1 cellular context compared by ENCODE assay signal in the genomic region with DNA sequence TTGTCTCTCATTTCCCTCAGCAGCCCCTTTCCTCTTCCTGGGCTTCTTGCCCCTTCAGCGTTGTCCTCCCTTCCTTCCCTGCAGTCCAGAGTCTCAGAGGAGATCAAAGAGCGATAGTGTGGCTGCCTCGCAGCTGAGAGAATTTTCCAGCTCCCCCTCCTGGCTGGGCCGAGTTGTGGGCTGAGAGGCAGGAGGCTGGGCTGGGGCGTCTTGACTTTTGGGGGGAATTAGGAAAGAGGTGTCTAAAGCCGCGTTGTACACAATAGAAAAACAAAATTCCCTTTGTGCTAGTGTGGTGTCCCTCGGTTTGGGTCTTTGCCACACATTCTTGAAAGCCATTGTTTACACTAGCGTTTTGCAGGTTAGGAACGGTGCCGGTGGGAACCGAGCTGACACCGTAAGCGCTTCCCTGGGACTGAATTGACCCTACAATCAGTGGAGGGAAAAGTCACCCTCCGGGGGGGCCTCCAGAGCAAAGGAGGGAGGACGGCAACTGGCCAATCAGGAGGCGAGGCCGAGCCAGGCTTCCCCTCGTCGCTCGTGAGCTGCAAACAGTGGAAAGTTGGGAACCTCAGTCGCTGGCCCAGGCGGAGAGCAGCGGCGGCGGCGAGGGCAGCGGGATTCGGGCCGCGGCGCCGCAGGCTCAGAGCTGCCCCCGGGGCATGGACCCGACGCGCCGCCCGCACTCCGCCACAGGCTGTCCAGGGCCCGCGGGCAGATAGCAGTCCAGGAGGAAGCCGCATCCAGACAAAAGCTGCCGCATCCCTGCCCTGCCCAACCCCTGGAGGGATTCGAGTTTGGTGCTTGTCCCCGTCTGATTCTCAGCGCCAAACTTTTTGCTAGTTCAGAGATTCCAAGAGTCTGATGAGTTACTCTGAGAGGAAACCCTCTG.
TF ChIP-seq lines count a peak whose summit lies in the region.

A gene (plus strand): TSS at position 574 of the 892 bp plus-strand sequence. CDS start 389 bp downstream, outside the sequence.

TF ChIP-seq in WTC11, 78 proteins besides CTCF, POLR2A, EP300 and RAD21 (continued from another document and continues in another):
- TF ChIP-seq, protein P1, sequence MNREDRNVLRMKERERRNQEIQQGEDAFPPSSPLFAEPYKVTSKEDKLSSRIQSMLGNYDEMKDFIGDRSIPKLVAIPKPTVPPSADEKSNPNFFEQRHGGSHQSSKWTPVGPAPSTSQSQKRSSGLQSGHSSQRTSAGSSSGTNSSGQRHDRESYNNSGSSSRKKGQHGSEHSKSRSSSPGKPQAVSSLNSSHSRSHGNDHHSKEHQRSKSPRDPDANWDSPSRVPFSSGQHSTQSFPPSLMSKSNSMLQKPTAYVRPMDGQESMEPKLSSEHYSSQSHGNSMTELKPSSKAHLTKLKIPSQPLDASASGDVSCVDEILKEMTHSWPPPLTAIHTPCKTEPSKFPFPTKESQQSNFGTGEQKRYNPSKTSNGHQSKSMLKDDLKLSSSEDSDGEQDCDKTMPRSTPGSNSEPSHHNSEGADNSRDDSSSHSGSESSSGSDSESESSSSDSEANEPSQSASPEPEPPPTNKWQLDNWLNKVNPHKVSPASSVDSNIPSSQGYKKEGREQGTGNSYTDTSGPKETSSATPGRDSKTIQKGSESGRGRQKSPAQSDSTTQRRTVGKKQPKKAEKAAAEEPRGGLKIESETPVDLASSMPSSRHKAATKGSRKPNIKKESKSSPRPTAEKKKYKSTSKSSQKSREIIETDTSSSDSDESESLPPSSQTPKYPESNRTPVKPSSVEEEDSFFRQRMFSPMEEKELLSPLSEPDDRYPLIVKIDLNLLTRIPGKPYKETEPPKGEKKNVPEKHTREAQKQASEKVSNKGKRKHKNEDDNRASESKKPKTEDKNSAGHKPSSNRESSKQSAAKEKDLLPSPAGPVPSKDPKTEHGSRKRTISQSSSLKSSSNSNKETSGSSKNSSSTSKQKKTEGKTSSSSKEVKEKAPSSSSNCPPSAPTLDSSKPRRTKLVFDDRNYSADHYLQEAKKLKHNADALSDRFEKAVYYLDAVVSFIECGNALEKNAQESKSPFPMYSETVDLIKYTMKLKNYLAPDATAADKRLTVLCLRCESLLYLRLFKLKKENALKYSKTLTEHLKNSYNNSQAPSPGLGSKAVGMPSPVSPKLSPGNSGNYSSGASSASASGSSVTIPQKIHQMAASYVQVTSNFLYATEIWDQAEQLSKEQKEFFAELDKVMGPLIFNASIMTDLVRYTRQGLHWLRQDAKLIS (CRISPR knock-in tag; IDR thresholded peaks at IDR 0.05; ENCODE audit: borderline replicate concordance): no peak
- TF ChIP-seq ZNF416 (CRISPR knock-in tag; IDR thresholded peaks at IDR 0.05) (0 out of 2 replicates have a peak, but pooled peaks have one; percentile 20), ETV6 (CRISPR knock-in tag; IDR thresholded peaks at IDR 0.05) (peak; percentile 31; the same call in 1 of the 2 replicates), JUN (CRISPR knock-in tag; IDR thresholded peaks at IDR 0.05) (no peak), SMAD4 (CRISPR knock-in tag; IDR thresholded peaks at IDR 0.05) (peak; percentile 22; the same call in 1 of the 2 replicates), FOXK1 (CRISPR knock-in tag; IDR thresholded peaks at IDR 0.05) (no peak), RELA (CRISPR knock-in tag; IDR thresholded peaks at IDR 0.05; ENCODE audit: borderline replicate concordance) (no peak), PRRX2 (CRISPR knock-in tag; IDR thresholded peaks at IDR 0.05) (peak; percentile 80; the same call in 1 of the 2 replicates), ELF4 (CRISPR knock-in tag; IDR thresholded peaks at IDR 0.05; ENCODE audit: low read depth) (no peak), SOX15 (CRISPR knock-in tag; IDR thresholded peaks at IDR 0.05) (no peak), TP53 (CRISPR knock-in tag; IDR thresholded peaks at IDR 0.05) (no peak), GTF2I (CRISPR knock-in tag; conservative IDR thresholded peaks at IDR 0.05) (no peak), CBFB (CRISPR knock-in tag; IDR thresholded peaks at IDR 0.05; ENCODE audit: low read depth) (no peak), NR1H2 (CRISPR knock-in tag; IDR thresholded peaks at IDR 0.05) (no peak), NFYB (CRISPR knock-in tag; conservative IDR thresholded peaks at IDR 0.05; ENCODE audit: low read depth) (peak; percentile 67), TEAD1 (CRISPR knock-in tag; IDR thresholded peaks at IDR 0.05) (peak; percentile 33; the same call in 1 of the 2 replicates), ZNF121 (CRISPR knock-in tag; IDR thresholded peaks at IDR 0.05) (no peak), SP1 (CRISPR knock-in tag; conservative IDR thresholded peaks at IDR 0.05) (no peak), ZNF671 (CRISPR knock-in tag; IDR thresholded peaks at IDR 0.05) (peak; percentile 38; the same call in 1 of the 2 replicates), NR3C1 (CRISPR knock-in tag; conservative IDR thresholded peaks at IDR 0.05; ENCODE audit: low read depth) (no peak)
- TF ChIP-seq, protein P2, sequence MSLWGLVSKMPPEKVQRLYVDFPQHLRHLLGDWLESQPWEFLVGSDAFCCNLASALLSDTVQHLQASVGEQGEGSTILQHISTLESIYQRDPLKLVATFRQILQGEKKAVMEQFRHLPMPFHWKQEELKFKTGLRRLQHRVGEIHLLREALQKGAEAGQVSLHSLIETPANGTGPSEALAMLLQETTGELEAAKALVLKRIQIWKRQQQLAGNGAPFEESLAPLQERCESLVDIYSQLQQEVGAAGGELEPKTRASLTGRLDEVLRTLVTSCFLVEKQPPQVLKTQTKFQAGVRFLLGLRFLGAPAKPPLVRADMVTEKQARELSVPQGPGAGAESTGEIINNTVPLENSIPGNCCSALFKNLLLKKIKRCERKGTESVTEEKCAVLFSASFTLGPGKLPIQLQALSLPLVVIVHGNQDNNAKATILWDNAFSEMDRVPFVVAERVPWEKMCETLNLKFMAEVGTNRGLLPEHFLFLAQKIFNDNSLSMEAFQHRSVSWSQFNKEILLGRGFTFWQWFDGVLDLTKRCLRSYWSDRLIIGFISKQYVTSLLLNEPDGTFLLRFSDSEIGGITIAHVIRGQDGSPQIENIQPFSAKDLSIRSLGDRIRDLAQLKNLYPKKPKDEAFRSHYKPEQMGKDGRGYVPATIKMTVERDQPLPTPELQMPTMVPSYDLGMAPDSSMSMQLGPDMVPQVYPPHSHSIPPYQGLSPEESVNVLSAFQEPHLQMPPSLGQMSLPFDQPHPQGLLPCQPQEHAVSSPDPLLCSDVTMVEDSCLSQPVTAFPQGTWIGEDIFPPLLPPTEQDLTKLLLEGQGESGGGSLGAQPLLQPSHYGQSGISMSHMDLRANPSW (CRISPR knock-in tag; conservative IDR thresholded peaks at IDR 0.05; ENCODE audit: low read depth): no peak
- TF ChIP-seq, protein P3, sequence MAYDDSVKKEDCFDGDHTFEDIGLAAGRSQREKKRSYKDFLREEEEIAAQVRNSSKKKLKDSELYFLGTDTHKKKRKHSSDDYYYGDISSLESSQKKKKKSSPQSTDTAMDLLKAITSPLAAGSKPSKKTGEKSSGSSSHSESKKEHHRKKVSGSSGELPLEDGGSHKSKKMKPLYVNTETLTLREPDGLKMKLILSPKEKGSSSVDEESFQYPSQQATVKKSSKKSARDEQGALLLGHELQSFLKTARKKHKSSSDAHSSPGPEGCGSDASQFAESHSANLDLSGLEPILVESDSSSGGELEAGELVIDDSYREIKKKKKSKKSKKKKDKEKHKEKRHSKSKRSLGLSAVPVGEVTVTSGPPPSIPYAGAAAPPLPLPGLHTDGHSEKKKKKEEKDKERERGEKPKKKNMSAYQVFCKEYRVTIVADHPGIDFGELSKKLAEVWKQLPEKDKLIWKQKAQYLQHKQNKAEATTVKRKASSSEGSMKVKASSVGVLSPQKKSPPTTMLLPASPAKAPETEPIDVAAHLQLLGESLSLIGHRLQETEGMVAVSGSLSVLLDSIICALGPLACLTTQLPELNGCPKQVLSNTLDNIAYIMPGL (CRISPR knock-in tag; IDR thresholded peaks at IDR 0.05): 0 out of 2 replicates have a peak, but pooled peaks have one; percentile 15
- TF ChIP-seq, protein P4, sequence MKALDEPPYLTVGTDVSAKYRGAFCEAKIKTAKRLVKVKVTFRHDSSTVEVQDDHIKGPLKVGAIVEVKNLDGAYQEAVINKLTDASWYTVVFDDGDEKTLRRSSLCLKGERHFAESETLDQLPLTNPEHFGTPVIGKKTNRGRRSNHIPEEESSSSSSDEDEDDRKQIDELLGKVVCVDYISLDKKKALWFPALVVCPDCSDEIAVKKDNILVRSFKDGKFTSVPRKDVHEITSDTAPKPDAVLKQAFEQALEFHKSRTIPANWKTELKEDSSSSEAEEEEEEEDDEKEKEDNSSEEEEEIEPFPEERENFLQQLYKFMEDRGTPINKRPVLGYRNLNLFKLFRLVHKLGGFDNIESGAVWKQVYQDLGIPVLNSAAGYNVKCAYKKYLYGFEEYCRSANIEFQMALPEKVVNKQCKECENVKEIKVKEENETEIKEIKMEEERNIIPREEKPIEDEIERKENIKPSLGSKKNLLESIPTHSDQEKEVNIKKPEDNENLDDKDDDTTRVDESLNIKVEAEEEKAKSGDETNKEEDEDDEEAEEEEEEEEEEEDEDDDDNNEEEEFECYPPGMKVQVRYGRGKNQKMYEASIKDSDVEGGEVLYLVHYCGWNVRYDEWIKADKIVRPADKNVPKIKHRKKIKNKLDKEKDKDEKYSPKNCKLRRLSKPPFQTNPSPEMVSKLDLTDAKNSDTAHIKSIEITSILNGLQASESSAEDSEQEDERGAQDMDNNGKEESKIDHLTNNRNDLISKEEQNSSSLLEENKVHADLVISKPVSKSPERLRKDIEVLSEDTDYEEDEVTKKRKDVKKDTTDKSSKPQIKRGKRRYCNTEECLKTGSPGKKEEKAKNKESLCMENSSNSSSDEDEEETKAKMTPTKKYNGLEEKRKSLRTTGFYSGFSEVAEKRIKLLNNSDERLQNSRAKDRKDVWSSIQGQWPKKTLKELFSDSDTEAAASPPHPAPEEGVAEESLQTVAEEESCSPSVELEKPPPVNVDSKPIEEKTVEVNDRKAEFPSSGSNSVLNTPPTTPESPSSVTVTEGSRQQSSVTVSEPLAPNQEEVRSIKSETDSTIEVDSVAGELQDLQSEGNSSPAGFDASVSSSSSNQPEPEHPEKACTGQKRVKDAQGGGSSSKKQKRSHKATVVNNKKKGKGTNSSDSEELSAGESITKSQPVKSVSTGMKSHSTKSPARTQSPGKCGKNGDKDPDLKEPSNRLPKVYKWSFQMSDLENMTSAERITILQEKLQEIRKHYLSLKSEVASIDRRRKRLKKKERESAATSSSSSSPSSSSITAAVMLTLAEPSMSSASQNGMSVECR (CRISPR knock-in tag; IDR thresholded peaks at IDR 0.05; ENCODE audit: borderline replicate concordance): 0 out of 2 replicates have a peak, but pooled peaks have one; percentile 50
- TF ChIP-seq, protein P5, sequence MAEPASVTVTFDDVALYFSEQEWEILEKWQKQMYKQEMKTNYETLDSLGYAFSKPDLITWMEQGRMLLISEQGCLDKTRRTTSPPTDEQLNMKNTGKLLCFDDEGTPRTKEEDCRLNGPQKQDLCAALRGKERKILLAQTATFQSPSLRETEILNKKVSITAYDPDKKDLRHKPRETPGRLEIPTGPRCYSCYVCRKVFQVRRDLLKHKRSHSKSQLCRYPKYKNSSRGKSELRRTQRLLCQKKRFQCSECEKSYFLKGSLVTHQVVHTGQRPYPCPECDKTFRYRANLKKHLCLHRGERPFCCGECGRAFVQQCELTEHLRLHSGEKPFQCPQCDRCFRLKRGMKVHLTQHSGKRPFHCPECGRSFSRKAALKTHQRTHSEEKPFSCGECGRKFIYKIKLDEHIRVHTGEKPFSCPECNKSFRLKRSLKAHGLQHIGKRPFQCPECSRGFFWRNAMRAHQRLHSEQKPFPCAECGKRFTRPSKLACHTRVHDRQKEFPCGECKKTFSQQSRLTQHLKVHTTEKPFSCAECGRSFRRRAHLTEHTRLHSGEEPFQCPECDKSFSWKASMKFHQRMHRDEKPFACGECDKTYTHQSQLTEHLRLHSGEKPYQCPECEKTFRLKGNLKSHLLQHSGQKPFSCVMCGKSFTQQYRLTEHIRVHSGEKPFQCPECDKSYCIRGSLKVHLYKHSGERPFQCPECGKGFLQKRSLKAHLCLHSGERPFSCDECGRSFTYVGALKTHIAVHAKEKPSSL (CRISPR knock-in tag; conservative IDR thresholded peaks at IDR 0.05): no peak
- TF ChIP-seq, protein P6, sequence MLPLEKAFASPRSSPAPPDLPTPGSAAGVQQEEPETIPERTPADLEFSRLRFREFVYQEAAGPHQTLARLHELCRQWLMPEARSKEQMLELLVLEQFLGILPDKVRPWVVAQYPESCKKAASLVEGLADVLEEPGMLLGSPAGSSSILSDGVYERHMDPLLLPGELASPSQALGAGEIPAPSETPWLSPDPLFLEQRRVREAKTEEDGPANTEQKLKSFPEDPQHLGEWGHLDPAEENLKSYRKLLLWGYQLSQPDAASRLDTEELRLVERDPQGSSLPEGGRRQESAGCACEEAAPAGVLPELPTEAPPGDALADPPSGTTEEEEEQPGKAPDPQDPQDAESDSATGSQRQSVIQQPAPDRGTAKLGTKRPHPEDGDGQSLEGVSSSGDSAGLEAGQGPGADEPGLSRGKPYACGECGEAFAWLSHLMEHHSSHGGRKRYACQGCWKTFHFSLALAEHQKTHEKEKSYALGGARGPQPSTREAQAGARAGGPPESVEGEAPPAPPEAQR (CRISPR knock-in tag; IDR thresholded peaks at IDR 0.05): 0 out of 2 replicates have a peak, but pooled peaks have one; percentile 37
- TF ChIP-seq, protein P7, sequence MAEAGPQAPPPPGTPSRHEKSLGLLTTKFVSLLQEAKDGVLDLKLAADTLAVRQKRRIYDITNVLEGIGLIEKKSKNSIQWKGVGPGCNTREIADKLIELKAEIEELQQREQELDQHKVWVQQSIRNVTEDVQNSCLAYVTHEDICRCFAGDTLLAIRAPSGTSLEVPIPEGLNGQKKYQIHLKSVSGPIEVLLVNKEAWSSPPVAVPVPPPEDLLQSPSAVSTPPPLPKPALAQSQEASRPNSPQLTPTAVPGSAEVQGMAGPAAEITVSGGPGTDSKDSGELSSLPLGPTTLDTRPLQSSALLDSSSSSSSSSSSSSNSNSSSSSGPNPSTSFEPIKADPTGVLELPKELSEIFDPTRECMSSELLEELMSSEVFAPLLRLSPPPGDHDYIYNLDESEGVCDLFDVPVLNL (CRISPR knock-in tag; IDR thresholded peaks at IDR 0.05; ENCODE audit: borderline replicate concordance, low read depth): no peak
- TF ChIP-seq, protein P8, sequence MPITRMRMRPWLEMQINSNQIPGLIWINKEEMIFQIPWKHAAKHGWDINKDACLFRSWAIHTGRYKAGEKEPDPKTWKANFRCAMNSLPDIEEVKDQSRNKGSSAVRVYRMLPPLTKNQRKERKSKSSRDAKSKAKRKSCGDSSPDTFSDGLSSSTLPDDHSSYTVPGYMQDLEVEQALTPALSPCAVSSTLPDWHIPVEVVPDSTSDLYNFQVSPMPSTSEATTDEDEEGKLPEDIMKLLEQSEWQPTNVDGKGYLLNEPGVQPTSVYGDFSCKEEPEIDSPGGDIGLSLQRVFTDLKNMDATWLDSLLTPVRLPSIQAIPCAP (CRISPR knock-in tag; IDR thresholded peaks at IDR 0.05): no peak
- TF ChIP-seq, protein P9, sequence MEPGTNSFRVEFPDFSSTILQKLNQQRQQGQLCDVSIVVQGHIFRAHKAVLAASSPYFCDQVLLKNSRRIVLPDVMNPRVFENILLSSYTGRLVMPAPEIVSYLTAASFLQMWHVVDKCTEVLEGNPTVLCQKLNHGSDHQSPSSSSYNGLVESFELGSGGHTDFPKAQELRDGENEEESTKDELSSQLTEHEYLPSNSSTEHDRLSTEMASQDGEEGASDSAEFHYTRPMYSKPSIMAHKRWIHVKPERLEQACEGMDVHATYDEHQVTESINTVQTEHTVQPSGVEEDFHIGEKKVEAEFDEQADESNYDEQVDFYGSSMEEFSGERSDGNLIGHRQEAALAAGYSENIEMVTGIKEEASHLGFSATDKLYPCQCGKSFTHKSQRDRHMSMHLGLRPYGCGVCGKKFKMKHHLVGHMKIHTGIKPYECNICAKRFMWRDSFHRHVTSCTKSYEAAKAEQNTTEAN (CRISPR knock-in tag; IDR thresholded peaks at IDR 0.05): 0 out of 2 replicates have a peak, but pooled peaks have one; percentile 56
- TF ChIP-seq, protein P10, sequence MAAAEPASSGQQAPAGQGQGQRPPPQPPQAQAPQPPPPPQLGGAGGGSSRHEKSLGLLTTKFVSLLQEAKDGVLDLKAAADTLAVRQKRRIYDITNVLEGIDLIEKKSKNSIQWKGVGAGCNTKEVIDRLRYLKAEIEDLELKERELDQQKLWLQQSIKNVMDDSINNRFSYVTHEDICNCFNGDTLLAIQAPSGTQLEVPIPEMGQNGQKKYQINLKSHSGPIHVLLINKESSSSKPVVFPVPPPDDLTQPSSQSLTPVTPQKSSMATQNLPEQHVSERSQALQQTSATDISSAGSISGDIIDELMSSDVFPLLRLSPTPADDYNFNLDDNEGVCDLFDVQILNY (CRISPR knock-in tag; IDR thresholded peaks at IDR 0.05): no peak
